Comparison of ENCODE assay signal across 22 cellular contexts in the genomic region with DNA sequence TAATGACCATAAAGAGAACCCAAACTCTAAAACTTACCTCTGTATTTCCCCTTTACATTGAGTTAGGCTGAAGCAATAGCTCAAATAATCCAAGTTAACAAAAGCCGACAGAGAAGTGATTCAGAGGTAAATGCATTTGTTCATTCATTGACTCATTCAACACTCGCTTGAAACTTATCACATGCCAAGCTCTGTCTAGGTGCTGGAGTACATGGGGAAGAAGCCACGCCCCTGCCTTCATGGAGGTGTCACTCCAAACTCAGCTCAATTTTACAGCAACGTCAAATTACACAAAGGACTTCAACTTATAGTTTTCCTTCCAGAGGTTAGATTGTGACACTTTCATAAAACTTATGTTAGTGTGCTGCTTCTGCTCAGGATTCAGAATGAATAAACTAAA.
"Had no signal": no experiment of that assay in that cellular context is flagged by ENCODE, and none has a peak within 500 bp of the region (broad histone marks: within the 10 kb centered on the region; RNA-seq: fewer than 3 reads in every experiment).

No MANE protein-coding gene starts in this region.

- H3K4me1 Mint-ChIP-seq: activated naive CD8-positive, alpha-beta T cell treated with anti-CD3 and anti-CD28 coated beads, Interleukin-2, amount 10 ng/mL, durations not matched to agents 7 days and 5 days; immature natural killer cell; natural killer cell; stimulated activated effector memory CD8-positive, alpha-beta T cell treated with anti-CD3 and anti-CD28 coated beads, Interleukin-12 subunit alpha, Interleukin-12 subunit beta, amount 100 ng/mL, for 72 hours; WTC11 had no signal

- H3K27ac Mint-ChIP-seq: activated CD4-positive, alpha-beta memory T cell treated with anti-CD3 and anti-CD28 coated beads for 36 hours; activated naive CD8-positive, alpha-beta T cell treated with anti-CD3 and anti-CD28 coated beads, Interleukin-2, amount 10 ng/mL, durations not matched to agents 7 days and 5 days; immature natural killer cell; natural killer cell; stimulated activated effector memory CD8-positive, alpha-beta T cell treated with anti-CD3 and anti-CD28 coated beads, Interleukin-12 subunit alpha, Interleukin-12 subunit beta, amount 100 ng/mL, for 72 hours; T-helper 2 cell treated with Interferon-gamma antibody and Interleukin-4, amounts not matched to agents 5 μg/mL and 100 μg/mL, for 36 hours; WTC11 had no signal

- H3K4me1 ChIP-seq: stomach, vagina had no signal

- H3K27me3 ChIP-seq: heart right ventricle, sigmoid colon, stomach, vagina had no signal

- DNase-seq: activated CD4-positive, alpha-beta memory T cell treated with anti-CD3 and anti-CD28 coated beads for 36 hours; activated CD4-positive, alpha-beta T cell treated with anti-CD3 and anti-CD28 coated beads for 4 hours; activated naive CD4-positive, alpha-beta T cell; activated naive CD8-positive, alpha-beta T cell treated with anti-CD3 and anti-CD28 coated beads, Interleukin-2, amount 10 ng/mL, durations not matched to agents 7 days and 5 days; activated T-cell treated with anti-CD3 and anti-CD28 coated beads for 4 hours; anterior cingulate cortex; dermis blood vessel endothelial cell; effector memory CD4-positive, alpha-beta T cell; heart right ventricle; immature natural killer cell; left cardiac atrium; mesendoderm; natural killer cell; ovary; sigmoid colon; stimulated activated CD4-positive, alpha-beta T cell treated with anti-CD3 and anti-CD28 coated beads, Interleukin-4, amount 100 ng/mL, for 24 hours; stomach; trophoblast cell had no signal

- H3K9me3 ChIP-seq: heart right ventricle, ovary, sigmoid colon, stomach, vagina had no signal

- H3K4me3 ChIP-seq: heart right ventricle, ovary, sigmoid colon, stomach, vagina had no signal

- H3K27me3 Mint-ChIP-seq: activated CD4-positive, alpha-beta memory T cell treated with anti-CD3 and anti-CD28 coated beads for 36 hours; activated naive CD8-positive, alpha-beta T cell treated with anti-CD3 and anti-CD28 coated beads, Interleukin-2, amount 10 ng/mL, durations not matched to agents 7 days and 5 days had no signal

- ATAC-seq: heart right ventricle; left cardiac atrium; natural killer cell; stimulated activated effector memory CD8-positive, alpha-beta T cell treated with anti-CD3 and anti-CD28 coated beads, Interleukin-12 subunit alpha, Interleukin-12 subunit beta, amount 100 ng/mL, for 72 hours; WTC11 had no signal

- H3K4me3 Mint-ChIP-seq: activated CD4-positive, alpha-beta memory T cell treated with anti-CD3 and anti-CD28 coated beads for 36 hours; activated naive CD8-positive, alpha-beta T cell treated with anti-CD3 and anti-CD28 coated beads, Interleukin-2, amount 10 ng/mL, durations not matched to agents 7 days and 5 days; immature natural killer cell; natural killer cell; stimulated activated effector memory CD8-positive, alpha-beta T cell treated with anti-CD3 and anti-CD28 coated beads, Interleukin-12 subunit alpha, Interleukin-12 subunit beta, amount 100 ng/mL, for 72 hours; T-helper 2 cell treated with Interferon-gamma antibody and Interleukin-4, amounts not matched to agents 5 μg/mL and 100 μg/mL, for 36 hours; WTC11 had no signal

- H3K36me3 ChIP-seq: ovary had no signal

- H3K9me3 Mint-ChIP-seq: activated CD4-positive, alpha-beta memory T cell treated with anti-CD3 and anti-CD28 coated beads for 36 hours; activated naive CD8-positive, alpha-beta T cell treated with anti-CD3 and anti-CD28 coated beads, Interleukin-2, amount 10 ng/mL, durations not matched to agents 7 days and 5 days; immature natural killer cell; natural killer cell; stimulated activated effector memory CD8-positive, alpha-beta T cell treated with anti-CD3 and anti-CD28 coated beads, Interleukin-12 subunit alpha, Interleukin-12 subunit beta, amount 100 ng/mL, for 72 hours; T-helper 2 cell treated with Interferon-gamma antibody and Interleukin-4, amounts not matched to agents 5 μg/mL and 100 μg/mL, for 36 hours; WTC11 had no signal

- H3K27ac ChIP-seq: heart right ventricle, ovary, sigmoid colon, stomach, vagina had no signal
